ENCODE assay signal across 8 cellular contexts in genomic region chr11:67464411-67465189, GRCh38. TPM values are rescaled to one million over a fixed set of nuclear protein-coding genes. Genes with fewer than 3 reads are reported as not detected.
DNase-seq lines count a peak whose midpoint lies in the region; ATAC-seq, FAIRE-seq and TF ChIP-seq lines count a peak whose summit lies in the region.

No MANE protein-coding gene starts in this region.

- SMC1A ChIA-PET in GM12878 (lab: Charles Lee; ENCODE audit: uncharacterized antibody, unreplicated experiment), result interaction anchor here (0.9 to 5.2 kb wide), 5 partner anchors 18 to 62 kb away, joined by 3 to 46 read pairs (median 13); partner anchors contain the start of genes AIP, PPP1CA, PTPRCAP and TBC1D10C

- peaks cover 14% of the 10 kb centered on the region for H3K79me2 ChIP-seq in GM12878 (ENCODE audit: control insufficient read depth, insufficient read depth, low read length)

- H3K4me1 ChIP-seq in GM12878 (ENCODE audit: control insufficient read depth, insufficient read depth, low read length) (peaks cover 33% of the 10 kb centered on the region), sigmoid colon (peaks cover 0 to 46% (median 38%) of the 10 kb centered on the region in 4 donors)

- no peak for TF ChIP-seq RAD21 in GM12878 (IDR thresholded peaks at IDR 0.05; ENCODE audit: insufficient read depth, low read depth, low read length)

- peak; percentile 95 for TF ChIP-seq POLR2A in GM12878 (IDR thresholded peaks at IDR 0.05; ENCODE audit: low read depth, low read length)
- peak in 1 of 2 donors; percentile 37 for TF ChIP-seq POLR2A in sigmoid colon (IDR thresholded peaks at IDR 0.05)

- TSS peak; percentile 87 for BruUV-seq in GM12878 (replicated peaks; lab: Mats Ljungman, UMichigan)

- RAD21 ChIA-PET in GM12878 (lab: Charles Lee; ENCODE audit: unreplicated experiment), result interaction anchor here (0.5 to 5.5 kb wide), 11 partner anchors 18 to 114 kb away, joined by 3 to 72 read pairs (median 4); partner anchors contain the start of genes AIP, PPP1CA, PTPRCAP and TBC1D10C

- no peaks in the 10 kb centered on the region for H3K27me3 ChIP-seq in GM12878 (replicated peaks in 1 of 2; ENCODE audit: control insufficient read depth in 2 of 2, insufficient read depth in 2 of 2, low read length in 1 of 2)
- no peaks in the 10 kb centered on the region for H3K27me3 ChIP-seq in sigmoid colon

- no peak for FAIRE-seq in GM12878 (lab: Jason Lieb, UNC)

- H3K9me3 Mint-ChIP-seq in HFFc6, result no peaks in the 10 kb centered on the region

- ATAC-seq in GM12878 (peak; percentile 85), GM21576 (IDR thresholded peaks at IDR 0.05; ENCODE audit: unreplicated experiment) (no peak)

- peak overlapping the region; percentile 97 for H3K4me3 ChIP-seq in GM12878
- peak overlapping the region; percentile 77 for H3K4me3 ChIP-seq in iPS-11a (ENCODE audit: low read depth, low read length)
- H3K4me3 ChIP-seq in sigmoid colon, result peak overlapping the region; percentile 46 to 68 (median 52)

- WGBS in GM12878 (ENCODE audit: insufficient coverage, insufficient replicate concordance, low lambda C conversion rate, missing lambda C conversion rate), result under 1% methylated on average over 45 of the region's 56 CpGs
- 11% methylated on average over 56 of the region's 56 CpGs for WGBS in sigmoid colon, 2 donors

- peak overlapping the region; percentile 100 for H3K4me2 ChIP-seq in GM12878 (ENCODE audit: control insufficient read depth, insufficient read depth)

- intact Hi-C loops in GM12878 (cut with micrococcal nuclease; ENCODE audit: unreplicated experiment), result no loop called here
- intact Hi-C loops in sigmoid colon (cut with DNase I), result loop anchor here (1.0 kb wide), 1 partner anchor 21 kb away; the partner anchor contains the start of gene CORO1B

- H3K9me3 ChIP-seq in GM12878 (replicated peaks; ENCODE audit: control insufficient read depth, insufficient read depth, low read length) (no peaks in the 10 kb centered on the region), sigmoid colon (no peaks in the 10 kb centered on the region)

- H3K36me3 Mint-ChIP-seq in HFFc6 (ENCODE audit: low read depth), result peaks cover 4% of the 10 kb centered on the region; the same call in 1 of the 2 replicates

- no peaks in the 10 kb centered on the region for H4K20me1 ChIP-seq in GM12878 (ENCODE audit: control insufficient read depth, insufficient read depth)

- TF ChIP-seq EP300 in GM12878 (IDR thresholded peaks at IDR 0.05; ENCODE audit: borderline replicate concordance in 1 of 2, control insufficient read depth in 1 of 2, low read depth in 2 of 2, low read length in 2 of 2) (no peak), sigmoid colon (IDR thresholded peaks at IDR 0.05) (no peak)

- no peaks in the 10 kb centered on the region; a peak in 1 of 4 replicates for H3K36me3 ChIP-seq in GM12878 (ENCODE audit: control insufficient read depth in 2 of 2, insufficient read depth in 2 of 2, low read length in 1 of 2)
- H3K36me3 ChIP-seq in sigmoid colon, result no peaks in the 10 kb centered on the region

- peak overlapping the region; percentile 79 for H2AFZ ChIP-seq in GM12878 (ENCODE audit: control insufficient read depth, low read depth, low read length)

- CTCF ChIA-PET in GM12878 (lab: Yijun Ruan, JAX), result interaction anchor here (0.9 to 5.1 kb wide), 6 partner anchors 18 to 150 kb away, joined by 3 to 36 read pairs (median 4); partner anchors contain the start of genes AIP, PPP1CA and PTPRCAP

- DNase-seq in ELF-1 (ENCODE audit: low read depth, low spot score) (peak; percentile 82), HFFc6 (peak; percentile 70), NCI-H1436 treated with DMSO at 0.1 percent for 48 hours (lab: John Stamatoyannopoulos, UW) (peak; percentile 60), T-helper 9 cell (peak; percentile 91), GM12878 (ENCODE audit: low read depth, low spot score) (peak; percentile 65), sigmoid colon (peak; percentile 95)

- POLR2A ChIA-PET in GM12878 (lab: Charles Lee), result interaction anchor here (0.6 to 8.1 kb wide), 11 partner anchors 18 to 884 kb away, joined by 3 to 78 read pairs (median 6); partner anchors contain the start of genes AIP, PPP1CA, PTPRCAP and RAD9A

- TF ChIP-seq CTCF in HFFc6 (IDR thresholded peaks at IDR 0.05), result peak; percentile 17; the same call in 1 of the 2 replicates
- no peak for TF ChIP-seq CTCF in GM12878 (IDR thresholded peaks at IDR 0.05 in 2 of 3, conservative IDR thresholded peaks at IDR 0.05 in 1 of 3; ENCODE audit: control insufficient read depth in 2 of 3, extremely low read depth in 1 of 3, insufficient read depth in 1 of 3, low read depth in 3 of 3, low read length in 3 of 3)
- TF ChIP-seq CTCF in sigmoid colon (IDR thresholded peaks at IDR 0.05), result no peak

- peak overlapping the region; percentile 95 for H3K9ac ChIP-seq in GM12878 (ENCODE audit: control insufficient read depth, insufficient read depth, low read length)

- peaks cover 2% of the 10 kb centered on the region; the same call in 1 of the 2 replicates for H3K27me3 Mint-ChIP-seq in HFFc6 (ENCODE audit: insufficient read depth)

- H3K27ac ChIP-seq in GM12878 (ENCODE audit: control insufficient read depth, insufficient read depth), result peak overlapping the region; percentile 93
- H3K27ac ChIP-seq in sigmoid colon, result peak overlapping the region; percentile 88 to 95 (median 92)

- H3K4me1 Mint-ChIP-seq in HFFc6 (ENCODE audit: low read depth), result peaks cover 12% of the 10 kb centered on the region; the same call in 1 of the 2 replicates

- H3K27ac Mint-ChIP-seq in HFFc6, result peak overlapping the region; percentile 69

- peak overlapping the region; percentile 84 for H3K4me3 Mint-ChIP-seq in HFFc6

- in situ Hi-C loops in GM12878 (cut with MboI), result no loop called here

RNA-seq across cellular contexts. Expression of gene TMEM134, which starts 4.5 kb away (rescaled TPM):
- 10 to 100 TPM; 28.5 to 43.7 (median 32.2) TPM for total RNA-seq in HFFc6 (2021; fragmentation: NEBNext Ultra II Directional; extraction: Animal tissue kit (Norgen Biotek cat#: 25700))
- total RNA-seq in GM12878 (2013; cell fraction: nucleolus; rRNA removed), result 35.2 and 57.3 TPM in 2 replicates
- total RNA-seq in GM12878 (2014; rRNA removed), result 20.0 and 30.5 TPM in 2 replicates
- 10.6 and 12.0 TPM in 2 replicates for total RNA-seq in GM12878 (2014; rRNA removed; fragmentation: Illumina TruSeq; extraction: Trizol)
- 42.5 and 45.0 TPM in 2 replicates for total RNA-seq in GM12878 (2021)
- polyA plus RNA-seq in GM12878 (2011; ENCODE audit: low read depth), result 7.9 TPM
- polyA plus RNA-seq in GM12878 (2011; rRNA removed), result 10.8 and 25.0 TPM in 2 replicates
- polyA plus RNA-seq in GM12878 (2011; cell fraction: cytosol; rRNA removed), result 93.1 and 93.6 TPM in 2 replicates
- polyA plus RNA-seq in GM12878 (2011; cell fraction: nucleus; rRNA removed), result 59.5 and 70.8 TPM in 2 replicates
- polyA plus RNA-seq in GM12878 (2012), result 43.8 and 59.2 TPM in 2 replicates
- polyA plus RNA-seq in GM12878 (2014; fragmentation: Illumina TruSeq; extraction: Trizol), result 2.0 and 11.2 TPM in 2 replicates
- polyA plus RNA-seq in GM12878 (2014; fragmentation: Nextera tagmentation; extraction: Ambion mirVana), result 1 to 10 TPM; 1.6 to 7.0 TPM
- 90.7 and 93.8 TPM in 2 replicates for polyA plus RNA-seq in GM12878 (2014; rRNA removed)
- polyA plus RNA-seq in GM12878 (2016; fragmentation: Nextera tagmentation; extraction: Ambion mirVana), result 10 to 100 TPM; 58.9 to 64.3 TPM
- 3.1 and 14.1 TPM in 2 replicates for polyA minus RNA-seq in GM12878 (2011; rRNA and poly(A)+ RNA removed)
- 11.1 and 11.8 TPM in 2 replicates for polyA minus RNA-seq in GM12878 (2011; cell fraction: cytosol; rRNA and poly(A)+ RNA removed)
- 8.7 and 14.6 TPM in 2 replicates for polyA minus RNA-seq in GM12878 (2011; cell fraction: nucleus; rRNA and poly(A)+ RNA removed)
- 100 to 1,000 TPM in 3 of 4 donors, 10 to 100 TPM in 1; 54.6 to 137 (median 121) TPM for total RNA-seq in sigmoid colon
- polyA plus RNA-seq in sigmoid colon, result 10 to 100 TPM; 66.7 to 96.1 (median 69.1) TPM

RNA-seq across cellular contexts. Expression of gene CABP4, which starts 9.4 kb away (rescaled TPM):
- not detected for total RNA-seq in HFFc6 (2021; fragmentation: NEBNext Ultra II Directional; extraction: Animal tissue kit (Norgen Biotek cat#: 25700))
- total RNA-seq in GM12878 (2013; cell fraction: nucleolus; rRNA removed), result 5.1 and 6.4 TPM in 2 replicates
- total RNA-seq in GM12878 (2014; rRNA removed) (not detected in 2 replicates), GM12878 (2014; rRNA removed; fragmentation: Illumina TruSeq; extraction: Trizol) (0.13 and 0.18 TPM in 2 replicates), GM12878 (2021) (0.41 and 0.69 TPM in 2 replicates), sigmoid colon (1 to 10 TPM in 1 of 4 donors, under 1 TPM in 3; 0.41 to 1.5 (median 0.63) TPM)
- polyA plus RNA-seq in GM12878 (2011; ENCODE audit: low read depth), result 0.30 TPM
- polyA plus RNA-seq in GM12878 (2011; rRNA removed) (0.27 and 0.55 TPM in 2 replicates), GM12878 (2014; fragmentation: Illumina TruSeq; extraction: Trizol) (0.04 and 0.44 TPM in 2 replicates), GM12878 (2014; fragmentation: Nextera tagmentation; extraction: Ambion mirVana) (under 1 TPM; 0.05 to 0.06 TPM), GM12878 (2014; rRNA removed) (0.15 and 0.19 TPM in 2 replicates), GM12878 (2016; fragmentation: Nextera tagmentation; extraction: Ambion mirVana) (under 1 TPM in 1 of 2 experiments, not detected in 1; 0.15 TPM), sigmoid colon (under 1 TPM in 2 of 3 donors, not detected in 1; 0.60 to 0.61 TPM)
- 0.04 and 0.12 TPM in 2 replicates for polyA plus RNA-seq in GM12878 (2011; cell fraction: cytosol; rRNA removed)
- 0.79 and 0.94 TPM in 2 replicates for polyA plus RNA-seq in GM12878 (2011; cell fraction: nucleus; rRNA removed)
- polyA plus RNA-seq in GM12878 (2012), result 0.51 and 0.84 TPM in 2 replicates
- polyA minus RNA-seq in GM12878 (2011; rRNA and poly(A)+ RNA removed), result not detected in 2 replicates
- polyA minus RNA-seq in GM12878 (2011; cell fraction: cytosol; rRNA and poly(A)+ RNA removed), result not detected in 2 replicates
- 0.29 TPM in 1 of 2 replicates, not detected in the other for polyA minus RNA-seq in GM12878 (2011; cell fraction: nucleus; rRNA and poly(A)+ RNA removed)

RNA-seq across cellular contexts. Expression of gene GPR152, which starts 12.1 kb away (rescaled TPM):
- total RNA-seq in HFFc6 (2021; fragmentation: NEBNext Ultra II Directional; extraction: Animal tissue kit (Norgen Biotek cat#: 25700)), result not detected
- total RNA-seq in GM12878 (2013; cell fraction: nucleolus; rRNA removed), result not detected in 2 replicates
- not detected in 2 replicates for total RNA-seq in GM12878 (2014; rRNA removed)
- total RNA-seq in GM12878 (2014; rRNA removed; fragmentation: Illumina TruSeq; extraction: Trizol), result not detected in 2 replicates
- not detected in 2 replicates for total RNA-seq in GM12878 (2021)
- polyA plus RNA-seq in GM12878 (2011; ENCODE audit: low read depth), result not detected
- polyA plus RNA-seq in GM12878 (2011; rRNA removed), result not detected in 2 replicates
- not detected in 2 replicates for polyA plus RNA-seq in GM12878 (2011; cell fraction: cytosol; rRNA removed)
- not detected in 2 replicates for polyA plus RNA-seq in GM12878 (2011; cell fraction: nucleus; rRNA removed)
- 0.18 and 0.20 TPM in 2 replicates for polyA plus RNA-seq in GM12878 (2012)
- not detected in 2 replicates for polyA plus RNA-seq in GM12878 (2014; fragmentation: Illumina TruSeq; extraction: Trizol)
- polyA plus RNA-seq in GM12878 (2014; fragmentation: Nextera tagmentation; extraction: Ambion mirVana), result not detected
- not detected in 2 replicates for polyA plus RNA-seq in GM12878 (2014; rRNA removed)
- polyA plus RNA-seq in GM12878 (2016; fragmentation: Nextera tagmentation; extraction: Ambion mirVana), result not detected
- polyA minus RNA-seq in GM12878 (2011; rRNA and poly(A)+ RNA removed), result not detected in 2 replicates
- not detected in 2 replicates for polyA minus RNA-seq in GM12878 (2011; cell fraction: cytosol; rRNA and poly(A)+ RNA removed)
- polyA minus RNA-seq in GM12878 (2011; cell fraction: nucleus; rRNA and poly(A)+ RNA removed), result not detected in 2 replicates
- total RNA-seq in sigmoid colon, result not detected
- polyA plus RNA-seq in sigmoid colon, result not detected

RNA-seq across cellular contexts. Expression of gene AIP, which starts 18.2 kb away (rescaled TPM):
- total RNA-seq in HFFc6 (2021; fragmentation: NEBNext Ultra II Directional; extraction: Animal tissue kit (Norgen Biotek cat#: 25700)), result 10 to 100 TPM; 53.0 to 59.4 (median 55.1) TPM
- 36.0 and 38.7 TPM in 2 replicates for total RNA-seq in GM12878 (2013; cell fraction: nucleolus; rRNA removed)
- total RNA-seq in GM12878 (2014; rRNA removed) (135 and 139 TPM in 2 replicates), GM12878 (2014; rRNA removed; fragmentation: Illumina TruSeq; extraction: Trizol) (67.2 and 67.6 TPM in 2 replicates), GM12878 (2021) (128 and 129 TPM in 2 replicates), sigmoid colon (100 to 1,000 TPM; 103 to 120 (median 109) TPM)
- 103 TPM for polyA plus RNA-seq in GM12878 (2011; ENCODE audit: low read depth)
- polyA plus RNA-seq in GM12878 (2011; rRNA removed) (77.2 and 144 TPM in 2 replicates), GM12878 (2014; fragmentation: Illumina TruSeq; extraction: Trizol) (20.7 and 47.5 TPM in 2 replicates), GM12878 (2014; fragmentation: Nextera tagmentation; extraction: Ambion mirVana) (10 to 100 TPM; 12.6 to 29.7 TPM), GM12878 (2014; rRNA removed) (164 and 168 TPM in 2 replicates), GM12878 (2016; fragmentation: Nextera tagmentation; extraction: Ambion mirVana) (100 to 1,000 TPM; 103 to 105 TPM), sigmoid colon (10 to 100 TPM; 71.2 to 82.3 (median 76.6) TPM)
- 217 and 298 TPM in 2 replicates for polyA plus RNA-seq in GM12878 (2011; cell fraction: cytosol; rRNA removed)
- 166 and 189 TPM in 2 replicates for polyA plus RNA-seq in GM12878 (2011; cell fraction: nucleus; rRNA removed)
- polyA plus RNA-seq in GM12878 (2012), result 118 and 132 TPM in 2 replicates
- 109 and 173 TPM in 2 replicates for polyA minus RNA-seq in GM12878 (2011; rRNA and poly(A)+ RNA removed)
- 53.0 and 57.6 TPM in 2 replicates for polyA minus RNA-seq in GM12878 (2011; cell fraction: cytosol; rRNA and poly(A)+ RNA removed)
- 30.3 and 38.4 TPM in 2 replicates for polyA minus RNA-seq in GM12878 (2011; cell fraction: nucleus; rRNA and poly(A)+ RNA removed)

RNA-seq across cellular contexts. Expression of gene CORO1B, which starts 21.3 kb away (rescaled TPM):
- total RNA-seq in HFFc6 (2021; fragmentation: NEBNext Ultra II Directional; extraction: Animal tissue kit (Norgen Biotek cat#: 25700)), result 100 to 1,000 TPM in 5 of 6 experiments, 10 to 100 TPM in 1; 98.8 to 127 (median 108) TPM
- total RNA-seq in GM12878 (2013; cell fraction: nucleolus; rRNA removed), result 27.7 and 31.4 TPM in 2 replicates
- 21.3 and 24.6 TPM in 2 replicates for total RNA-seq in GM12878 (2014; rRNA removed)
- 6.3 and 7.4 TPM in 2 replicates for total RNA-seq in GM12878 (2014; rRNA removed; fragmentation: Illumina TruSeq; extraction: Trizol)
- total RNA-seq in GM12878 (2021), result 28.5 and 30.6 TPM in 2 replicates
- 6.5 TPM for polyA plus RNA-seq in GM12878 (2011; ENCODE audit: low read depth)
- polyA plus RNA-seq in GM12878 (2011; rRNA removed), result 8.0 and 26.4 TPM in 2 replicates
- 36.3 and 58.1 TPM in 2 replicates for polyA plus RNA-seq in GM12878 (2011; cell fraction: cytosol; rRNA removed)
- polyA plus RNA-seq in GM12878 (2011; cell fraction: nucleus; rRNA removed), result 85.0 and 107 TPM in 2 replicates
- 26.2 and 37.8 TPM in 2 replicates for polyA plus RNA-seq in GM12878 (2012)
- polyA plus RNA-seq in GM12878 (2014; fragmentation: Illumina TruSeq; extraction: Trizol), result 2.5 and 7.0 TPM in 2 replicates
- 1 to 10 TPM in 1 of 2 experiments, under 1 TPM in 1; 0.24 to 1.9 TPM for polyA plus RNA-seq in GM12878 (2014; fragmentation: Nextera tagmentation; extraction: Ambion mirVana)
- 21.7 and 26.9 TPM in 2 replicates for polyA plus RNA-seq in GM12878 (2014; rRNA removed)
- 10 to 100 TPM; 23.6 to 25.1 TPM for polyA plus RNA-seq in GM12878 (2016; fragmentation: Nextera tagmentation; extraction: Ambion mirVana)
- polyA minus RNA-seq in GM12878 (2011; rRNA and poly(A)+ RNA removed), result 25.8 and 31.5 TPM in 2 replicates
- 16.2 and 16.5 TPM in 2 replicates for polyA minus RNA-seq in GM12878 (2011; cell fraction: cytosol; rRNA and poly(A)+ RNA removed)
- polyA minus RNA-seq in GM12878 (2011; cell fraction: nucleus; rRNA and poly(A)+ RNA removed), result 31.6 and 47.2 TPM in 2 replicates
- total RNA-seq in sigmoid colon, result 10 to 100 TPM; 42.9 to 52.9 (median 46.1) TPM
- polyA plus RNA-seq in sigmoid colon, result 100 to 1,000 TPM; 150 to 190 (median 166) TPM
